15 cellular contexts compared by ENCODE assay signal in the genomic region with DNA sequence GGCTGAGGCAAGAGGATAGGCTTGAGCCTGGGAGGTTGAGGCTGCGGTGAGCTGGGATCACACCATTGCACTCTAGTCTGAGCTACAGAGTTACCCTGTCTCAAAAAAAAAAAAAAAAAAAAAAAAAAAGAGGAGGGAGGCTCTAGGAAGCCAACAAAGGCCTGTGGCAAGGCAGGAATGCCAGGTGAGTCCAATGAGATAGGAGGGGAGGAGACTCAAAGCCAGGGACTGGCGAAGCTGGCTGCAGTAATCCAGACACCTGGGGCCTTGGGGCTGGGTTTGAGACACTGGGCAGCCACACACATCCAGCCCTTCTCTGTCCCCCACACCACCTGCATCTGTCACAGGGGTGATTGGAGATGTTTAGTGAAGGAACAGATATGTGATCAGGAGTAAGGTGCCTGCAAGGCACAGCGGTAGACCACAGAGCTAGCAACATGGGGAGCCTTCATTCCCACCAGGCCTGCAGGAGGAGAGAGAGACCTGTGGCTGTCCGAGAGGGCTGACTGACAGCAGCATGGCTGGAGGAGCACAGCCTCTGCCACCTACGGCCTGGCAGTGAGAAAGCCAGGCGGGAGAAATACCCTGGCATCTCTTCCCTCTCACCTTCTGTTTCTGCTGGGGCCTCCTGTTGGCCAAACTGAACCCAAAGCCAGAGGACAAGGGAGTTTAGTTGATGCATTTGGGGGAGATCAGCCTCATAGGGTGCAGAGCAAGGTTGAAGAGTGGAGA. TPM values are rescaled to one million over a fixed set of nuclear protein-coding genes. Genes with fewer than 3 reads are reported as not detected.
DNase-seq lines count a peak whose midpoint lies in the region; ATAC-seq lines count a peak whose summit lies in the region.
"Had no signal": no experiment of that assay in that cellular context is flagged by ENCODE, and none has a peak within 500 bp of the region (broad histone marks: within the 10 kb centered on the region; RNA-seq: fewer than 3 reads in every experiment).

No MANE protein-coding gene starts in this region.

- peak; percentile 10 for DNase-seq in NCI-H2171 treated with DMSO at 0.1 percent for 48 hours (lab: John Stamatoyannopoulos, UW)
- DNase-seq in NCI-H2171 (lab: John Stamatoyannopoulos, UW) = no peak
- peak; percentile 31 for DNase-seq in NCI-H2196 treated with DMSO at 0.1 percent for 48 hours (lab: John Stamatoyannopoulos, UW; ENCODE audit: unreplicated experiment)
- peak; percentile 72 for DNase-seq in cerebellum (ENCODE audit: low spot score)
- no peak for DNase-seq in GM19240 (ENCODE audit: insufficient read length, low spot score)
- DNase-seq in NCI-H1694 treated with DMSO at 0.1 percent for 48 hours (lab: John Stamatoyannopoulos, UW) = no peak
- no peak for DNase-seq in NCI-H510A treated with DMSO at 0.1 percent for 48 hours (lab: John Stamatoyannopoulos, UW)
- DNase-seq: COR-L47, DMS79, GDM1, GM23248, NCI-H1105 treated with DMSO at 0.1 percent for 48 hours, NCI-H2029, SIG-M5 had no signal

- ATAC-seq in GM19452 (IDR thresholded peaks at IDR 0.05; ENCODE audit: unreplicated experiment) = no peak

RNA-seq across cellular contexts. Expression of a gene that starts 9.5 kb away (rescaled TPM):
- 21.4 TPM for total RNA-seq in cerebellum

RNA-seq across cellular contexts. Expression of a gene that starts 9.7 kb away (rescaled TPM):
- 13.0 TPM for total RNA-seq in cerebellum

RNA-seq across cellular contexts. Expression of a gene that starts 19.8 kb away (rescaled TPM):
- total RNA-seq in cerebellum = 1.7 TPM

RNA-seq across cellular contexts. Expression of a gene that starts 35.4 kb away (rescaled TPM):
- 6.8 TPM for total RNA-seq in cerebellum

RNA-seq across cellular contexts. Expression of a gene that starts 37.2 kb away (rescaled TPM):
- 43.1 TPM for total RNA-seq in cerebellum

Comparison
In these comparisons a context has a peak if more than half of its experiments do, and no peak if none do; other contexts are left out.
1. DNase-seq: peak in NCI-H2171 treated with DMSO at 0.1 percent for 48 hours (single experiment), NCI-H2196 treated with DMSO at 0.1 percent for 48 hours (single experiment) and cerebellum (single experiment); none in NCI-H2171 (single experiment), GM19240 (single experiment), NCI-H1694 treated with DMSO at 0.1 percent for 48 hours (single experiment) and NCI-H510A treated with DMSO at 0.1 percent for 48 hours (single experiment).